Comparison of ENCODE assay signal across 8 cellular contexts in the genomic region with DNA sequence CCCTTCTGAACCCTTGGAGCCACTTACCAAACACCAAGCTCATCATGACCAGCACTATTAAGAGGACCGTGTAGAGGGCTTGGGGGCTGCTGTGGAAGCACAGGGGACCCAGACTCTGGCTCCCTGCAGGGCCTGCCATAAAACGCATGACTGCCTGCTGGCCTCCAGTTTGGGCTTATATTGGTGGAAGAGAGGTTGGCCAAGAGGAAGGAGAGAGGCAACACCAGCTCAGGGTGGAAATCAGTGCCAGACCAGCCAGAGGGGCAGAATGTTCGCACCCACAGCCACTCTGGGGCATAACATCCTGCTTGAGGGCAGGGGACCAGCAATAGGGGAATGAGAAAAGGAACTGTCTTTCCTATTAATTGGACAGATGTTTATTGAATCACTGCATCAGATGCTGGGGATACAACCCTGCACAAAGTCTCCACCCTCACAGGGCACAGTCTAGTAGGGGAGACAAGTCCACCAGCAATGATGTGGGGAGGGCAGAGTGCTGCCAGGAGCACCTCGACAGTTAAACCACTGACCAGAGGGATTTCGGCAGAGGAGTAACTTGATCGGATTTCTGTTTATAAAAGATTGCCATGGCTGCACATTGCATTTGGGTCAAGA. TPM values are rescaled to one million over a fixed set of nuclear protein-coding genes. Genes with fewer than 3 reads are reported as not detected.
DNase-seq lines count a peak whose midpoint lies in the region; ATAC-seq and TF ChIP-seq lines count a peak whose summit lies in the region.

No MANE protein-coding gene starts in this region.

- no peaks in the 10 kb centered on the region for H3K27me3 Mint-ChIP-seq in naive B cell

- H3K4me1 ChIP-seq in left ventricle myocardium inferior: peaks cover 27% of the 10 kb centered on the region
- no peaks in the 10 kb centered on the region for H3K4me1 ChIP-seq in breast epithelium
- H3K4me1 ChIP-seq in uterus: peaks cover 0 to 4% of the 10 kb centered on the region in 2 donors
- H3K4me1 ChIP-seq in ovary (ENCODE audit: insufficient read depth): peaks cover 3% of the 10 kb centered on the region

- intact Hi-C loops in left ventricle myocardium inferior (cut with micrococcal nuclease): no loop called here
- intact Hi-C loops in left cardiac atrium (cut with DNase I): loop anchor here (5.0 to 10.0 kb wide), 3 partner anchors 152 to 274 kb away; partner anchors contain the start of genes NELFE (in 1 of the 2) and SKIC2 (in 1 of the 2)
- intact Hi-C loops in breast epithelium (cut with DNase I; ENCODE audit: low total_unique reads): loop anchor here (5.0 kb wide), 1 partner anchor 157 kb away; no protein-coding TSS in a partner anchor
- intact Hi-C loops in uterus (cut with DNase I; ENCODE audit: low total_unique reads): loop anchor here (5.0 kb wide), 1 partner anchor 152 kb away; no protein-coding TSS in a partner anchor
- intact Hi-C loops in ovary (cut with DNase I): loop anchor here in 3 of 4 donors (5.0 to 10.0 kb wide), 2 partner anchors 152 to 184 kb away; partner anchors contain the start of gene NEU1 (in 2 of the 3)

- H3K27ac Mint-ChIP-seq in naive B cell: peak overlapping the region in 5 of 6 donors; percentile 12 to 90 (median 86)

- 32 to 33% (median 33%) methylated on average over 6 of the region's 6 CpGs for WGBS in ovary, 3 donors

- no peak for DNase-seq in left ventricle myocardium inferior
- no peak for DNase-seq in left cardiac atrium
- DNase-seq in breast epithelium (ENCODE audit: low spot score in 2 of 2): no peak
- no peak for DNase-seq in naive B cell
- no peak for DNase-seq in uterus
- DNase-seq in ovary: no peak
- DNase-seq in HK-2 (ENCODE audit: unreplicated experiment): no peak
- no peak for DNase-seq in retina

- H3K36me3 ChIP-seq in left ventricle myocardium inferior: peaks cover 8% of the 10 kb centered on the region
- H3K36me3 ChIP-seq in breast epithelium: no peaks in the 10 kb centered on the region
- H3K36me3 ChIP-seq in uterus: no peaks in the 10 kb centered on the region
- H3K36me3 ChIP-seq in ovary: no peaks in the 10 kb centered on the region

- TF ChIP-seq EP300 in ovary (IDR thresholded peaks at IDR 0.05): no peak

- H3K4me1 Mint-ChIP-seq in naive B cell: peaks cover 37 to 56% (median 45%) of the 10 kb centered on the region in 3 donors

- no peaks in the 10 kb centered on the region for H3K27me3 ChIP-seq in left ventricle myocardium inferior (ENCODE audit: low read depth)
- H3K27me3 ChIP-seq in breast epithelium: no peaks in the 10 kb centered on the region
- no peaks in the 10 kb centered on the region for H3K27me3 ChIP-seq in uterus
- no peaks in the 10 kb centered on the region for H3K27me3 ChIP-seq in ovary

- ATAC-seq in left cardiac atrium (no peak), naive B cell (ENCODE audit: low read depth in 2 of 2) (peak; percentile 6 to 15)

- H3K9me3 ChIP-seq in left ventricle myocardium inferior (replicated peaks): no peaks in the 10 kb centered on the region
- H3K9me3 ChIP-seq in breast epithelium: no peaks in the 10 kb centered on the region
- H3K9me3 ChIP-seq in uterus: no peaks in the 10 kb centered on the region
- no peaks in the 10 kb centered on the region for H3K9me3 ChIP-seq in ovary

- no peaks in the 10 kb centered on the region for H3K36me3 Mint-ChIP-seq in naive B cell

- H3K4me3 ChIP-seq in left ventricle myocardium inferior (peak overlapping the region; percentile 74), breast epithelium (peak overlapping the region in 2 of 3 donors; percentile 58 to 75), uterus (no peak overlapping the region), ovary (no peak overlapping the region)

- TF ChIP-seq POLR2A in breast epithelium (IDR thresholded peaks at IDR 0.05): no peak
- TF ChIP-seq POLR2A in uterus (IDR thresholded peaks at IDR 0.05): no peak
- no peak for TF ChIP-seq POLR2A in ovary (IDR thresholded peaks at IDR 0.05)

- H3K4me3 Mint-ChIP-seq in naive B cell: peak overlapping the region; percentile 72 to 90 (median 85)

- H3K27ac ChIP-seq in left ventricle myocardium inferior (replicated peaks): peak overlapping the region; percentile 72
- H3K27ac ChIP-seq in breast epithelium: peak overlapping the region; percentile 62 to 73
- H3K27ac ChIP-seq in uterus: peak overlapping the region; percentile 71 to 88
- no peak overlapping the region for H3K27ac ChIP-seq in ovary

- TF ChIP-seq CTCF in left ventricle myocardium inferior (IDR thresholded peaks at IDR 0.05; ENCODE audit: borderline replicate concordance) (no peak), breast epithelium (IDR thresholded peaks at IDR 0.05) (no peak), uterus (IDR thresholded peaks at IDR 0.05) (no peak), ovary (IDR thresholded peaks at IDR 0.05) (no peak)

- no peaks in the 10 kb centered on the region for H3K9me3 Mint-ChIP-seq in naive B cell

RNA-seq across cellular contexts. Expression of gene LY6G5C, which starts 0.5 kb away (rescaled TPM):
- 1.5 TPM for total RNA-seq in left ventricle myocardium inferior
- 1 to 10 TPM; 2.2 to 2.5 TPM for total RNA-seq in left cardiac atrium
- 1 to 10 TPM in 1 of 3 donors, under 1 TPM in 2; 0.33 to 1.9 (median 0.64) TPM for total RNA-seq in breast epithelium
- polyA plus RNA-seq in naive B cell (ENCODE audit: low read depth in 6 of 6): 1 to 10 TPM in 1 of 6 donors, under 1 TPM in 3, not detected in 2; 0.48 to 1.6 (median 0.92) TPM
- 1 to 10 TPM in 3 of 4 donors, not detected in 1; 1.0 to 4.4 (median 3.8) TPM for total RNA-seq in uterus
- 1 to 10 TPM in 6 of 7 donors, not detected in 1; 1.2 to 2.3 (median 2.0) TPM for total RNA-seq in ovary
- polyA plus RNA-seq in ovary: 1 to 10 TPM; 2.7 to 3.7 TPM

RNA-seq across cellular contexts. Expression of gene LY6G5B, which starts 10.6 kb away (rescaled TPM):
- total RNA-seq in left ventricle myocardium inferior (4.4 TPM), left cardiac atrium (1 to 10 TPM; 3.2 to 8.8 TPM), breast epithelium (10 to 100 TPM in 1 of 3 donors, 1 to 10 TPM in 2; 6.2 to 12.7 (median 8.5) TPM), uterus (10 to 100 TPM in 1 of 4 donors, 1 to 10 TPM in 3; 1.0 to 27.4 (median 4.3) TPM), ovary (10 to 100 TPM in 5 of 7 donors, 1 to 10 TPM in 2; 8.5 to 28.4 (median 13.1) TPM)
- polyA plus RNA-seq in naive B cell (ENCODE audit: low read depth in 6 of 6) (under 1 TPM in 3 of 6 donors, not detected in 3; 0.23 to 0.87 (median 0.50) TPM), ovary (10 to 100 TPM; 11.4 to 15.0 TPM)

RNA-seq across cellular contexts. Expression of gene CSNK2B, which starts 14.5 kb away (rescaled TPM):
- total RNA-seq in left ventricle myocardium inferior (105 TPM), left cardiac atrium (100 to 1,000 TPM in 1 of 2 donors, 10 to 100 TPM in 1; 84.8 to 116 TPM), breast epithelium (100 to 1,000 TPM; 135 to 180 (median 178) TPM), uterus (100 to 1,000 TPM in 3 of 4 donors, 10 to 100 TPM in 1; 67.5 to 157 (median 107) TPM), ovary (100 to 1,000 TPM; 120 to 258 (median 139) TPM)
- polyA plus RNA-seq in naive B cell (ENCODE audit: low read depth in 6 of 6) (100 to 1,000 TPM; 279 to 299 (median 286) TPM), ovary (100 to 1,000 TPM; 186 to 240 TPM)

RNA-seq across cellular contexts. Expression of gene GPANK1, which starts 15.5 kb away (rescaled TPM):
- total RNA-seq in left ventricle myocardium inferior (19.2 TPM), left cardiac atrium (10 to 100 TPM; 12.3 to 15.7 TPM), breast epithelium (10 to 100 TPM; 16.2 to 22.2 (median 20.0) TPM), uterus (10 to 100 TPM in 3 of 4 donors, 1 to 10 TPM in 1; 5.1 to 25.6 (median 15.4) TPM), ovary (10 to 100 TPM; 14.6 to 19.9 (median 16.5) TPM)
- polyA plus RNA-seq in naive B cell (ENCODE audit: low read depth in 6 of 6) (10 to 100 TPM; 18.5 to 27.8 (median 23.5) TPM), ovary (10 to 100 TPM; 25.1 to 26.6 TPM)

RNA-seq across cellular contexts. Expression of gene C6orf47, which starts 19.8 kb away (rescaled TPM):
- total RNA-seq in left ventricle myocardium inferior (16.9 TPM), left cardiac atrium (10 to 100 TPM; 17.5 to 20.1 TPM), breast epithelium (10 to 100 TPM; 20.3 to 27.4 (median 24.8) TPM), uterus (10 to 100 TPM in 3 of 4 donors, 1 to 10 TPM in 1; 6.2 to 31.9 (median 24.6) TPM), ovary (10 to 100 TPM; 13.9 to 26.2 (median 22.6) TPM)
- polyA plus RNA-seq in naive B cell (ENCODE audit: low read depth in 6 of 6) (10 to 100 TPM; 16.8 to 39.9 (median 28.4) TPM), ovary (10 to 100 TPM; 15.9 to 17.6 TPM)

Comparison
In these comparisons a context has a peak if more than half of its experiments do, and no peak if none do; other contexts are left out.
1. H3K27ac ChIP-seq: peak in left ventricle myocardium inferior (single experiment), breast epithelium (2 of 2) and uterus (2 of 2); none in ovary (0 of 2).
2. H3K4me3 ChIP-seq: peak in left ventricle myocardium inferior (single experiment) and breast epithelium (2 of 3); none in uterus (0 of 2) and ovary (single experiment).
3. ATAC-seq: peak in naive B cell (2 of 2); none in left cardiac atrium (0 of 2).